Comparison of ENCODE assay signal across 23 cellular contexts in the genomic region with DNA sequence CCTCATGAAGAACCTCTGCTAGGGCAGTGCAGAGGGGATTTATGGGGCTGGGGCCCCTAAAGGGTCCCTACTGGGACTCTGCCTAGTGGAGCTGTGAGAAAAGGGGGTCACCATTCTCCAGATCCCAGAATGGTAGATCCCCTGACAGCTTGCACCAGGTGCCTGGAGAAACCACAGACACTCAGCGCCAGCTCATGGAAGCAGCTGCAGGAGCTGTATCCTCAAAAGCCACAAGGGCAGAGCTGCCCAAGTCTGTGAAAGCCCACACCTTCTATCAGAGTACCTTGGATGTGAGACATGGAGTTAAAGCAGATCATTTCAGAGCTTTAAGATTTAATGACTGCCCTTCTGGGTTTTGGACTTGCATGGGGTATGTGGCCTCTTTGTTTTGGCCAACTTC. TPM values are rescaled to one million over a fixed set of nuclear protein-coding genes. Genes with fewer than 3 reads are reported as not detected.
DNase-seq lines count a peak whose midpoint lies in the region; ATAC-seq lines count a peak whose summit lies in the region.
"Had no signal": no experiment of that assay in that cellular context is flagged by ENCODE, and none has a peak within 500 bp of the region (broad histone marks: within the 10 kb centered on the region; RNA-seq: fewer than 3 reads in every experiment).

No MANE protein-coding gene starts in this region.

- no peak overlapping the region for H3K27ac Mint-ChIP-seq in activated CD4-positive, alpha-beta memory T cell treated with anti-CD3 and anti-CD28 coated beads for 36 hours
- H3K27ac Mint-ChIP-seq: CD14-positive monocyte; CD4-positive, alpha-beta memory T cell; CD8-positive, alpha-beta memory T cell had no signal

- POLR2A ChIA-PET in activated CD4-positive, alpha-beta memory T cell treated with anti-CD3 and anti-CD28 coated beads for 36 hours (lab: Charles Lee): no interaction called here

- intact Hi-C loops in activated CD4-positive, alpha-beta memory T cell treated with anti-CD3 and anti-CD28 coated beads for 36 hours (cut with micrococcal nuclease): no loop called here

- peaks cover 2% of the 10 kb centered on the region for H3K27me3 Mint-ChIP-seq in activated CD4-positive, alpha-beta memory T cell treated with anti-CD3 and anti-CD28 coated beads for 36 hours
- H3K27me3 Mint-ChIP-seq: CD4-positive, CD25-positive, alpha-beta regulatory T cell had no signal

- H3K9me3 Mint-ChIP-seq in activated CD4-positive, alpha-beta memory T cell treated with anti-CD3 and anti-CD28 coated beads for 36 hours: no peaks in the 10 kb centered on the region
- H3K9me3 Mint-ChIP-seq: CD8-positive, alpha-beta memory T cell had no signal

- H3K36me3 Mint-ChIP-seq in activated CD4-positive, alpha-beta memory T cell treated with anti-CD3 and anti-CD28 coated beads for 36 hours: peaks cover 3% of the 10 kb centered on the region
- H3K36me3 Mint-ChIP-seq: CD14-positive monocyte; CD8-positive, alpha-beta memory T cell had no signal

- no peak overlapping the region for H3K4me3 Mint-ChIP-seq in activated CD4-positive, alpha-beta memory T cell treated with anti-CD3 and anti-CD28 coated beads for 36 hours
- H3K4me3 Mint-ChIP-seq: CD14-positive monocyte; CD4-positive, alpha-beta memory T cell; CD4-positive, CD25-positive, alpha-beta regulatory T cell; CD8-positive, alpha-beta memory T cell had no signal

- DNase-seq in LHCN-M2 (ENCODE audit: low read depth) (peak; percentile 64), cerebellar cortex (ENCODE audit: low spot score) (peak; percentile 37), myocyte (ENCODE audit: low read depth) (peak; percentile 80), NCI-H2081 (lab: John Stamatoyannopoulos, UW) (no peak), AG20443 (ENCODE audit: low spot score) (no peak)
- DNase-seq in activated CD4-positive, alpha-beta memory T cell treated with anti-CD3 and anti-CD28 coated beads for 36 hours: no peak
- DNase-seq: 8988T; BE2C; C1 segment of cervical spinal cord; CD4-positive, alpha-beta memory T cell; CD4-positive, CD25-positive, alpha-beta regulatory T cell; CD8-positive, alpha-beta memory T cell; COR-L47; DMS 273 treated with DMSO at 0.1 percent for 48 hours; DMS153; DMS53; DMS79; DND-41; EL; GDM1 had no signal

- no peaks in the 10 kb centered on the region for H3K4me1 Mint-ChIP-seq in activated CD4-positive, alpha-beta memory T cell treated with anti-CD3 and anti-CD28 coated beads for 36 hours (ENCODE audit: low read depth)
- H3K4me1 Mint-ChIP-seq: CD14-positive monocyte; CD4-positive, alpha-beta memory T cell; CD4-positive, CD25-positive, alpha-beta regulatory T cell; CD8-positive, alpha-beta memory T cell had no signal

- no peak for ATAC-seq in HG03565 (IDR thresholded peaks at IDR 0.05; ENCODE audit: unreplicated experiment)
- ATAC-seq: GM12878 had no signal

- CTCF ChIA-PET in activated CD4-positive, alpha-beta memory T cell treated with anti-CD3 and anti-CD28 coated beads for 36 hours (lab: Charles Lee): no interaction called here

RNA-seq across cellular contexts. Expression of a gene that starts 38.6 kb away (rescaled TPM):
- total RNA-seq in LHCN-M2 (2014; rRNA removed) (2.9 and 3.3 TPM in 2 replicates), myocyte (1.2 and 1.7 TPM in 2 replicates)
- polyA plus RNA-seq in LHCN-M2 (2012): 1.2 TPM
- 1.6 TPM for polyA plus RNA-seq in myocyte (2012)
- total RNA-seq in activated CD4-positive, alpha-beta memory T cell treated with anti-CD3 and anti-CD28 coated beads for 36 hours: 1 to 10 TPM; 6.9 to 8.3 TPM
- polyA plus RNA-seq: CD14-positive monocyte had no signal

Comparison
In these comparisons a context has a peak if more than half of its experiments do, and no peak if none do; other contexts are left out.
1. DNase-seq: peak in LHCN-M2 (single experiment), cerebellar cortex (single experiment) and myocyte (single experiment); none in NCI-H2081 (0 of 2), AG20443 (single experiment) and activated CD4-positive, alpha-beta memory T cell treated with anti-CD3 and anti-CD28 coated beads for 36 hours (single experiment).